In genomic region chr3:187913617-187914033, GRCh38 we compare ENCODE assay signal across 8 cellular contexts.
DNase-seq lines count a peak whose midpoint lies in the region; ATAC-seq and TF ChIP-seq lines count a peak whose summit lies in the region.
"Had no signal": no experiment of that assay in that cellular context is flagged by ENCODE, and none has a peak within 500 bp of the region (broad histone marks: within the 10 kb centered on the region; RNA-seq: fewer than 3 reads in every experiment).

No MANE protein-coding gene starts in this region.

- TF ChIP-seq POLR2A in sigmoid colon (IDR thresholded peaks at IDR 0.05): no peak

- TF ChIP-seq CTCF in choroid plexus epithelial cell (conservative IDR thresholded peaks at IDR 0.05; ENCODE audit: low read depth, low read length): no peak
- TF ChIP-seq CTCF in sigmoid colon (IDR thresholded peaks at IDR 0.05): no peak

- no peak for TF ChIP-seq EP300 in sigmoid colon (IDR thresholded peaks at IDR 0.05)

- H3K36me3 ChIP-seq in sigmoid colon: no peaks in the 10 kb centered on the region

- H3K27me3 ChIP-seq in sigmoid colon: no peaks in the 10 kb centered on the region

- H3K9me3 ChIP-seq in sigmoid colon: no peaks in the 10 kb centered on the region

- H3K27ac ChIP-seq in sigmoid colon (peak overlapping the region; percentile 13 to 73 (median 53)), caudate nucleus (ENCODE audit: low read depth, low read length) (no peak overlapping the region)

- intact Hi-C loops in sigmoid colon (cut with DNase I): loop anchor here (5.0 to 10.0 kb wide), 4 partner anchors 129 to 241 kb away; partner anchors contain the start of gene LPP

- DNase-seq in ELF-1 (ENCODE audit: low read depth, low spot score) (peak; percentile 47), NCI-H2029 (lab: John Stamatoyannopoulos, UW) (peak; percentile 46), choroid plexus epithelial cell (ENCODE audit: low read depth) (peak; percentile 77), sigmoid colon (no peak), caudate nucleus (lab: John Stamatoyannopoulos, UW) (no peak)

- H3K4me3 ChIP-seq in choroid plexus epithelial cell (ENCODE audit: low read depth, low read length) (no peak overlapping the region), sigmoid colon (no peak overlapping the region)

- no peak for ATAC-seq in GM21737 (IDR thresholded peaks at IDR 0.05; ENCODE audit: unreplicated experiment)
- ATAC-seq in HG03378 (IDR thresholded peaks at IDR 0.05; ENCODE audit: unreplicated experiment): no peak
- ATAC-seq: WTC11 had no signal

- peaks cover 0 to 47% (median 42%) of the 10 kb centered on the region in 4 donors for H3K4me1 ChIP-seq in sigmoid colon

- WGBS in sigmoid colon, 2 donors: 36 to 68% methylated on average over 2 of the region's 2 CpGs

Comparison
In these comparisons a context has a peak if more than half of its experiments do, and no peak if none do; other contexts are left out.
1. DNase-seq: peak in ELF-1 (single experiment), NCI-H2029 (single experiment) and choroid plexus epithelial cell (single experiment); none in sigmoid colon (single experiment) and caudate nucleus (0 of 61).